ENCODE assay signal across 21 cellular contexts in genomic region chr11:30312243-30312642, GRCh38.
"Had no signal": no experiment of that assay in that cellular context is flagged by ENCODE, and none has a peak within 500 bp of the region (broad histone marks: within the 10 kb centered on the region; RNA-seq: fewer than 3 reads in every experiment).

No MANE protein-coding gene starts in this region.

- H3K27me3 ChIP-seq: pancreas, stomach, transverse colon had no signal

- ATAC-seq: heart right ventricle, pancreas, right cardiac atrium had no signal

- H3K9me3 ChIP-seq: pancreas, thoracic aorta, transverse colon had no signal

- H3K9me3 Mint-ChIP-seq: nephron had no signal

- H3K4me1 Mint-ChIP-seq: naive B cell, nephron had no signal

- FAIRE-seq: islet of Langerhans, pancreas, small intestine had no signal

- H3K36me3 ChIP-seq: heart right ventricle, pancreas, stomach, thoracic aorta, transverse colon had no signal

- H3K27ac Mint-ChIP-seq: naive B cell, nephron, progenitor cell of endocrine pancreas had no signal

- DNase-seq: dermis blood vessel endothelial cell; erythroblast; foreskin melanocyte; heart right ventricle; hypothalamus; kidney glomerular epithelial cell; mesendoderm; naive B cell; occipital lobe; pancreas; right cardiac atrium; small intestine; stimulated activated CD4-positive, alpha-beta T cell treated with anti-CD3 and anti-CD28 coated beads, Interleukin-12 subunit alpha, Interleukin-12 subunit beta, amount 100 ng/mL, for 4 hours; stimulated activated naive CD4-positive, alpha-beta T cell; stomach; substantia nigra; transverse colon had no signal

- H3K4me3 ChIP-seq: heart right ventricle, pancreas, stomach, thoracic aorta, transverse colon had no signal

- H3K27ac ChIP-seq: heart right ventricle, pancreas, stomach, thoracic aorta, transverse colon had no signal

- H3K4me3 Mint-ChIP-seq: naive B cell, nephron had no signal

- H3K4me1 ChIP-seq: heart right ventricle, pancreas, stomach, transverse colon had no signal
